8 cellular contexts compared by ENCODE assay signal in the genomic region with DNA sequence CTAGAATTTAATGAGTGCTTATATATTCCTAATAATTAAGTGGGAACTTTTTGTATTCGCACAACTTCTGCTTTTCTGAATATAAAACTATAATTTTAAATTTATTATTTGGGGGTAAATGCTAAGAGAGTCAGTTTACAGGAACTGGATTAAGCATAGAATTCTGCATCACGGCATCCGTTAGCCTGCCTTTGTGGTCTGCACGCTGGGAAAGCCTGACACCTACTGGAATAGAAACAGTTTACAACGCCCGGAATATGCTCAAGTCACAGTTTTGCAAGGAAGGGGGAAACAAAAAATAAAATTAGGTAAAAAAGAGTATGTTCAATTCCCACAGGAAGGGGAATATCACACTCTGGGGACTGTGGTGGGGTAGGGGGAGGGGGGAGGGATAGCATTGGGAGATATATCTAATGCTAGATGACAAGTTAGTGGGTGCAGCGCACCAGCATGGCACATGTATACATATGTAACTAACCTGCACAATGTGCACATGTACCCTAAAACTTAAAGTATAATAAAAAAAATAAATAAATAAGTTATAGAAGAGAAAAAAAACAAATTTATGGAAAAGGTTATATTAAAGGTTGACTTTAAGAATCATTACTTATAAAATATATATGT. TPM values are rescaled to one million over a fixed set of nuclear protein-coding genes. Genes with fewer than 3 reads are reported as not detected.
DNase-seq lines count a peak whose midpoint lies in the region; FAIRE-seq and TF ChIP-seq lines count a peak whose summit lies in the region.
"Not testable (repeated sequence)": the region's sequence is repeated elsewhere in the genome, so short reads cannot be mapped to it uniquely, and the experiment has no call there.

No MANE protein-coding gene starts in this region.

- H3K4me1 ChIP-seq in HEK293 (ENCODE audit: control insufficient read depth, insufficient read depth, low read length); esophagus muscularis mucosa: not testable (repeated sequence)

- peak; percentile 10 for DNase-seq in GM10248 (ENCODE audit: extremely low spot score)
- DNase-seq in LNCaP clone FGC (ENCODE audit: low read depth); esophagus muscularis mucosa (ENCODE audit: extremely low spot score): not testable (repeated sequence)
- peak; percentile 40 for DNase-seq in RCC 7860 (ENCODE audit: low spot score)
- DNase-seq in activated T-cell treated with anti-CD3 and anti-CD28 coated beads, Interleukin-2, amount 50 U/mL, for 48 hours = peak; percentile 48 to 56
- peak; percentile 63 for DNase-seq in myocyte (ENCODE audit: low read depth)
- DNase-seq in stromal cell of bone marrow (ENCODE audit: low read depth) = peak; percentile 24

- 14% methylated on average over 7 of the region's 7 CpGs for WGBS in esophagus muscularis mucosa

- POLR2A ChIA-PET in GM10248 (lab: Yijun Ruan, JAX); HEK293 (lab: Yijun Ruan, JAX): not testable (repeated sequence)

- TF ChIP-seq EP300 in esophagus muscularis mucosa (IDR thresholded peaks at IDR 0.05) = not testable (repeated sequence)

- H3K36me3 ChIP-seq in HEK293 (ENCODE audit: control insufficient read depth in 2 of 2, insufficient read depth in 1 of 2, low read length in 2 of 2); esophagus muscularis mucosa: not testable (repeated sequence)

- intact Hi-C loops in esophagus muscularis mucosa (cut with DNase I) = loop anchor here (2.0 to 5.0 kb wide), 2 partner anchors 243 to 675 kb away; no protein-coding TSS in a partner anchor

- not testable (repeated sequence) for H3K27ac ChIP-seq in HEK293 (ENCODE audit: extremely low read depth, low read depth, low read length); esophagus muscularis mucosa (replicated peaks in 1 of 4)

- TF ChIP-seq CTCF in GM10248 (IDR thresholded peaks at IDR 0.05; ENCODE audit: control extremely low read depth, extremely low read depth, low read depth, missing control alignments) (peak; percentile 82), LNCaP clone FGC (IDR thresholded peaks at IDR 0.05; ENCODE audit: control insufficient read depth, extremely low read depth, insufficient read depth) (peak; percentile 84), esophagus muscularis mucosa (IDR thresholded peaks at IDR 0.05) (peak; percentile 50 to 61 (median 60))
- not testable (repeated sequence) for TF ChIP-seq CTCF in HEK293 (tag by site-specific recombination; IDR thresholded peaks at IDR 0.05)

- H3K4me3 ChIP-seq in HEK293 (ENCODE audit: low read depth, low read length); LNCaP clone FGC (ENCODE audit: low read depth, low read length); esophagus muscularis mucosa: not testable (repeated sequence)

- peak; percentile 45 for FAIRE-seq in RCC 7860 (lab: Jason Lieb, UNC)

- CTCF ChIA-PET in GM10248 (lab: Yijun Ruan, JAX) = interaction anchor here (1.0 kb wide), 1 partner anchor 12 kb away, joined by 4 read pairs; no protein-coding TSS in a partner anchor
- CTCF ChIA-PET in HEK293 (lab: Yijun Ruan, JAX) = not testable (repeated sequence)

- not testable (repeated sequence) for H3K27me3 ChIP-seq in esophagus muscularis mucosa

- TF ChIP-seq POLR2A in esophagus muscularis mucosa (IDR thresholded peaks at IDR 0.05; ENCODE audit: low read depth) = not testable (repeated sequence)

- not testable (repeated sequence) for H3K9me3 ChIP-seq in HEK293 (ENCODE audit: control insufficient read depth, insufficient read depth, low read depth, low read length); esophagus muscularis mucosa

TF ChIP-seq in HEK293, 187 proteins besides CTCF, POLR2A, EP300 and RAD21:
- peak; percentile 66 for TF ChIP-seq ZNF654 (tag by site-specific recombination; IDR thresholded peaks at IDR 0.05; ENCODE audit: low read depth)

RNA-seq across cellular contexts. Expression of a gene that starts 7.3 kb away (rescaled TPM):
- total RNA-seq in esophagus muscularis mucosa (10 to 100 TPM; 10.4 to 68.4 (median 39.2) TPM), myocyte (not detected in 2 replicates)
- 0.04 TPM for polyA plus RNA-seq in myocyte (2012)

Comparison
In these comparisons a context has a peak if more than half of its experiments do, and no peak if none do; other contexts are left out.
1. RNA of a gene that starts 7.3 kb away (total RNA-seq): 10.4 to 68.4 TPM in esophagus muscularis mucosa; not detected in myocyte; every median in the first group is over 10 times any median in the second.